21 cellular contexts compared by ENCODE assay signal in the genomic region with DNA sequence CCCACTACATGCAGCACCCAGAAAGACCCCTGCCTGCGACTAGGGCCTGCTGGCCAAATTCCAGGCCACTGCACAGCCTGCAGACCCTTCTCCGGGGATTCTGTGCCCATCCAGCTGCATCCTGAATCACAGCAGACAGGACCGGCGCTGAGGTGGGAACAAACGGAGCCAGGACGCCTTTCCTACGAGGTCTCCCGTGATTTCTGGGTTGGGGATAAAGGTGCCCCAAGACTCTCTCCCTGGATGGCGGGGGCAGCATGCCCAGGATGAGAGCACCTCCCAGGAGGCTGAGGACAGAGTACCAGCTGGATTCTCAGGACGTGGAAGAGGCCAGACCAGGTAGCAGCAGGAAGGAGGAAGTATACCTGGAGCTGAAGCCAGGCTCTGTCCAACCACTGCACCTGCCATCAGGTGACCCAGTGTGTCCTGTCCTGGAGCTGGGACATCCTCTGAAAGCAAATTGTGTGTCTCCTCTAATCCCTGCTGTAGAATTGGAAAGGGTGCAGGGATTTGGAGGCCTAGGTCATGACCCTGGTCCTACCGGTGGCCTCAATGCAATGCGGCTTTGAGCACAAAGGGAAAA. TPM values are rescaled to one million over a fixed set of nuclear protein-coding genes. Genes with fewer than 3 reads are reported as not detected.
DNase-seq lines count a peak whose midpoint lies in the region; ATAC-seq, FAIRE-seq and TF ChIP-seq lines count a peak whose summit lies in the region.
"Had no signal": no experiment of that assay in that cellular context is flagged by ENCODE, and none has a peak within 500 bp of the region (broad histone marks: within the 10 kb centered on the region; RNA-seq: fewer than 3 reads in every experiment).

No MANE protein-coding gene starts in this region.

- TF ChIP-seq POLR2A in HepG2 (IDR thresholded peaks at IDR 0.05; ENCODE audit: insufficient read depth in 1 of 2, low read depth in 2 of 2, low read length in 2 of 2) (no peak), right lobe of liver (IDR thresholded peaks at IDR 0.05) (no peak)

- H3K27ac ChIP-seq in HepG2 (ENCODE audit: extremely low read length, insufficient read depth, low read length) (peak overlapping the region; percentile 38), right lobe of liver (peak overlapping the region in 1 of 3 donors; percentile 24), liver (ENCODE audit: low read depth in 1 of 2, low read length in 2 of 2) (no peak overlapping the region), trophoblast cell (ENCODE audit: low read depth, low read length) (no peak overlapping the region)

- ATAC-seq in HepG2, result no peak
- ATAC-seq in right lobe of liver, result no peak
- ATAC-seq in esophagus mucosa, result peak; percentile 41
- no peak for ATAC-seq in HG03520 (IDR thresholded peaks at IDR 0.05; ENCODE audit: unreplicated experiment)
- ATAC-seq in activated CD4-positive, CD25-positive, alpha-beta regulatory T cell treated with anti-CD3 and anti-CD28 coated beads, Interleukin-2, amount 50 U/mL, for 24 hours, result no peak

- no peak overlapping the region for H4K91ac ChIP-seq in trophoblast cell (ENCODE audit: low read depth, low read length)

- H3K4ac ChIP-seq in trophoblast cell (ENCODE audit: low read depth, low read length), result no peak overlapping the region

- H4K8ac ChIP-seq in trophoblast cell (ENCODE audit: low read depth, low read length), result no peak overlapping the region

- H3K4me3 ChIP-seq in HepG2 (replicated peaks in 1 of 3; ENCODE audit: insufficient read depth in 1 of 3, low read depth in 2 of 3, low read length in 3 of 3) (no peak overlapping the region), right lobe of liver (no peak overlapping the region), liver (ENCODE audit: low read depth in 1 of 3, low read length in 3 of 3) (no peak overlapping the region), trophoblast cell (ENCODE audit: low read depth, low read length) (no peak overlapping the region)

- TF ChIP-seq CTCF in HepG2 (CRISPR knock-in tag; IDR thresholded peaks at IDR 0.05) (no peak), right lobe of liver (IDR thresholded peaks at IDR 0.05) (no peak), liver (IDR thresholded peaks at IDR 0.05; ENCODE audit: low read depth, low read length, missing input control) (no peak)

- no peaks in the 10 kb centered on the region for H3K79me1 ChIP-seq in trophoblast cell (ENCODE audit: low read length)

- H3K9me3 ChIP-seq in HepG2 (ENCODE audit: low read length) (no peaks in the 10 kb centered on the region), right lobe of liver (no peaks in the 10 kb centered on the region), liver (ENCODE audit: control insufficient read depth in 4 of 4, low read length in 3 of 4) (no peaks in the 10 kb centered on the region), trophoblast cell (ENCODE audit: insufficient read depth, low read depth, low read length) (no peaks in the 10 kb centered on the region)
- H3K9me3 ChIP-seq: BE2C had no signal

- no peaks in the 10 kb centered on the region for H4K20me1 ChIP-seq in HepG2 (ENCODE audit: insufficient read depth, low read length)

- no peak for TF ChIP-seq EP300 in HepG2 (IDR thresholded peaks at IDR 0.05; ENCODE audit: low read depth in 2 of 2, low read length in 2 of 2)
- TF ChIP-seq EP300 in HepG2 (CRISPR knock-in tag; IDR thresholded peaks at IDR 0.05; ENCODE audit: borderline replicate concordance), result no peak

- no peak overlapping the region for H2AFZ ChIP-seq in HepG2 (ENCODE audit: low read length)
- H2AFZ ChIP-seq in trophoblast cell (ENCODE audit: insufficient read depth, low read length, poor library complexity), result no peak overlapping the region

- H3K4me2 ChIP-seq in HepG2 (ENCODE audit: low read depth, low read length), result no peak overlapping the region
- no peak overlapping the region for H3K4me2 ChIP-seq in trophoblast cell (ENCODE audit: low read length)

- CTCF ChIA-PET in HepG2 (lab: Yijun Ruan, JAX; ENCODE audit: low intra/inter-chr PET ratio, low total read pairs), result no interaction called here

- H3K4me1 ChIP-seq in HepG2 (ENCODE audit: insufficient read depth, low read length) (peaks cover 95% of the 10 kb centered on the region), right lobe of liver (peaks cover 0 to 24% (median 9%) of the 10 kb centered on the region in 4 donors), liver (ENCODE audit: control insufficient read depth in 4 of 4, insufficient read depth in 4 of 4, low read length in 3 of 4) (peaks cover 4 to 9% (median 5%) of the 10 kb centered on the region in 4 donors), trophoblast cell (ENCODE audit: control insufficient read depth in 1 of 2, insufficient read depth in 2 of 2, low read length in 2 of 2) (peaks cover 3 to 5% of the 10 kb centered on the region in 2 experiments)
- H3K4me1 ChIP-seq: BE2C had no signal

- intact Hi-C loops in HepG2 (cut with micrococcal nuclease; ENCODE audit: unreplicated experiment), result loop anchor here (5.0 kb wide), 1 partner anchor 46 kb away; no protein-coding TSS in a partner anchor
- intact Hi-C loops in right lobe of liver (cut with DNase I), result no loop called here

- H3K14ac ChIP-seq in trophoblast cell (ENCODE audit: low read length), result no peak overlapping the region

- H3K79me2 ChIP-seq in HepG2 (ENCODE audit: insufficient read depth, low read length), result no peaks in the 10 kb centered on the region
- H3K79me2 ChIP-seq in trophoblast cell (ENCODE audit: control insufficient read depth, insufficient read depth, low read length, poor library complexity), result no peaks in the 10 kb centered on the region

- H3K23ac ChIP-seq in trophoblast cell (ENCODE audit: low read length), result peak overlapping the region; percentile 17

- no peak for FAIRE-seq in HepG2 (lab: Jason Lieb, UNC)
- FAIRE-seq: A204.1 had no signal

- no peak for TF ChIP-seq RAD21 in HepG2 (CRISPR knock-in tag; IDR thresholded peaks at IDR 0.05)
- TF ChIP-seq RAD21 in liver (IDR thresholded peaks at IDR 0.05), result no peak

- H2BK12ac ChIP-seq in trophoblast cell (ENCODE audit: low read length), result no peak overlapping the region

- H3K18ac ChIP-seq in trophoblast cell (ENCODE audit: low read length), result no peak overlapping the region

- no peak overlapping the region for H2BK5ac ChIP-seq in trophoblast cell (ENCODE audit: low read depth, low read length, poor library complexity)

- 90% methylated on average over 7 of the region's 12 CpGs for whole genome bisulfite sequencing in HepG2 (ENCODE audit: low lambda C conversion rate)
- WGBS in right lobe of liver (ENCODE audit: insufficient coverage, low coverage, low lambda C conversion rate, missing lambda C conversion rate), result 67% methylated on average over 2 of the region's 12 CpGs
- 89% methylated on average over 12 of the region's 12 CpGs for WGBS in liver
- no CpG with 5 or more reads among the region's 12 CpGs for WGBS in trophoblast cell (ENCODE audit: extremely low coverage, insufficient coverage, insufficient read length)

- no TSS peak for BruUV-seq in HepG2 (replicated peaks; lab: Mats Ljungman, UMichigan)

- H4K12ac ChIP-seq in trophoblast cell (ENCODE audit: low read depth, low read length), result no peak overlapping the region

- no peaks in the 10 kb centered on the region for H3K27me3 ChIP-seq in HepG2 (ENCODE audit: control insufficient read depth in 1 of 2, insufficient read depth in 2 of 2, low read length in 2 of 2)
- no peaks in the 10 kb centered on the region for H3K27me3 ChIP-seq in right lobe of liver
- H3K27me3 ChIP-seq in liver (ENCODE audit: control insufficient read depth in 4 of 4, insufficient read depth in 4 of 4, low read length in 3 of 4), result no peaks in the 10 kb centered on the region
- H3K27me3 ChIP-seq in trophoblast cell (ENCODE audit: insufficient read depth, low read length), result no peaks in the 10 kb centered on the region
- H3K27me3 ChIP-seq: BE2C had no signal

- in situ Hi-C loops in HepG2 (cut with HindIII; ENCODE audit: extremely low pct_ligation_motif_present, low pct_unique_long_range_greater_than_20kb), result no loop called here

- no peaks in the 10 kb centered on the region for H3K36me3 ChIP-seq in HepG2 (replicated peaks in 1 of 2; ENCODE audit: control insufficient read depth in 1 of 2, insufficient read depth in 2 of 2, low read length in 2 of 2)
- H3K36me3 ChIP-seq in right lobe of liver, result no peaks in the 10 kb centered on the region
- no peaks in the 10 kb centered on the region for H3K36me3 ChIP-seq in liver (ENCODE audit: control insufficient read depth in 4 of 4, insufficient read depth in 3 of 4, low read depth in 1 of 4, low read length in 3 of 4)
- H3K36me3 ChIP-seq in trophoblast cell (ENCODE audit: control insufficient read depth in 1 of 2, insufficient read depth in 2 of 2, low read length in 2 of 2), result no peaks in the 10 kb centered on the region
- H3K36me3 ChIP-seq: BE2C had no signal

- POLR2A ChIA-PET in HepG2 (lab: Yijun Ruan, JAX), result interaction anchor here (5.0 kb wide), 1 partner anchor 46 kb away, joined by 54 read pairs; no protein-coding TSS in a partner anchor

- DNase-seq in HepG2 (ENCODE audit: low spot score) (no peak), right lobe of liver (no peak), trophoblast cell (no peak), T-helper 1 cell (no peak)
- DNase-seq: ACHN; BE2C; C1 segment of cervical spinal cord; CD4-positive, CD25-positive, alpha-beta regulatory T cell; CD8-positive, alpha-beta memory T cell; COR-L47; DMS 273 treated with DMSO at 0.1 percent for 48 hours; DMS79; GDM1; GOT3; H9 had no signal

- no peak overlapping the region for H2AK5ac ChIP-seq in trophoblast cell (ENCODE audit: low read length)

- no peak overlapping the region for H3K9ac ChIP-seq in HepG2 (ENCODE audit: insufficient read depth, low read depth, low read length)
- H3K9ac ChIP-seq in liver (ENCODE audit: low read depth in 1 of 2, low read length in 2 of 2), result no peak overlapping the region
- H3K9ac ChIP-seq in trophoblast cell (ENCODE audit: low read length), result no peak overlapping the region

- no peak overlapping the region for H2BK120ac ChIP-seq in trophoblast cell (ENCODE audit: insufficient read depth, low read length, poor library complexity)

RNA-seq across cellular contexts. Expression of a gene that starts 3.4 kb away (rescaled TPM):
- total RNA-seq in HepG2 (2016; rRNA removed; fragmentation: Illumina TruSeq; extraction: Trizol) (not detected in 2 replicates), right lobe of liver (under 1 TPM in 4 of 6 experiments, not detected in 2; 0.13 to 0.97 (median 0.39) TPM), esophagus mucosa (not detected), liver (under 1 TPM; 0.05 to 0.17 TPM)
- not detected in 2 replicates for total RNA-seq in HepG2 (2016; cell fraction: cytosol; rRNA removed; fragmentation: Illumina TruSeq; extraction: Trizol; ENCODE audit: low read depth)
- total RNA-seq in HepG2 (2016; cell fraction: insoluble cytoplasmic fraction; rRNA removed; fragmentation: Illumina TruSeq; extraction: Trizol), result not detected in 2 replicates
- not detected in 2 replicates for total RNA-seq in HepG2 (2016; cell fraction: membrane; rRNA removed; fragmentation: Illumina TruSeq; extraction: Trizol)
- total RNA-seq in HepG2 (2016; cell fraction: nucleus; rRNA removed; fragmentation: Illumina TruSeq; extraction: Trizol), result not detected in 2 replicates
- polyA plus RNA-seq in HepG2 (2011; rRNA removed) (0.03 and 0.10 TPM in 2 replicates), liver (under 1 TPM in 1 of 2 donors, not detected in 1; 0.02 TPM)
- polyA plus RNA-seq in HepG2 (2011; cell fraction: cytosol; rRNA removed), result 0.03 and 0.05 TPM in 2 replicates
- polyA plus RNA-seq in HepG2 (2011; cell fraction: nucleus; rRNA removed), result 0.45 and 0.69 TPM in 2 replicates
- 0.35 TPM in 1 of 2 replicates, not detected in the other for polyA plus RNA-seq in HepG2 (2012)
- polyA plus RNA-seq in HepG2 (2016; cell fraction: cytosol; fragmentation: Illumina TruSeq; extraction: Trizol; ENCODE audit: low read depth), result not detected in 2 replicates
- polyA plus RNA-seq in HepG2 (2016; cell fraction: insoluble cytoplasmic fraction; fragmentation: Illumina TruSeq; extraction: Trizol; ENCODE audit: low read depth), result not detected in 2 replicates
- polyA plus RNA-seq in HepG2 (2016; cell fraction: membrane; fragmentation: Illumina TruSeq; extraction: Trizol; ENCODE audit: low read depth), result not detected in 2 replicates
- 0.32 TPM in 1 of 2 replicates, not detected in the other for polyA plus RNA-seq in HepG2 (2016; cell fraction: nucleus; fragmentation: Illumina TruSeq; extraction: Trizol; ENCODE audit: insufficient read depth, low read depth)
- 0.08 and 0.14 TPM in 2 replicates for polyA minus RNA-seq in HepG2 (2011; rRNA and poly(A)+ RNA removed; ENCODE audit: low replicate concordance)
- polyA minus RNA-seq in HepG2 (2011; cell fraction: cytosol; rRNA and poly(A)+ RNA removed), result not detected in 2 replicates
- polyA minus RNA-seq in HepG2 (2011; cell fraction: nucleus; rRNA and poly(A)+ RNA removed), result 1.1 and 1.4 TPM in 2 replicates
- polyA plus RNA-seq in trophoblast cell (2013), result 0.04 TPM in 2 replicates
- total RNA-seq: CD8-positive, alpha-beta memory T cell; Daoy; H9 had no signal
- polyA plus RNA-seq: CD8-positive, alpha-beta memory T cell had no signal

RNA-seq across cellular contexts. Expression of a gene that starts 22.5 kb away (rescaled TPM):
- total RNA-seq in HepG2 (2016; rRNA removed; fragmentation: Illumina TruSeq; extraction: Trizol), result 0.20 and 0.53 TPM in 2 replicates
- 0.10 TPM in 1 of 2 replicates, not detected in the other for total RNA-seq in HepG2 (2016; cell fraction: cytosol; rRNA removed; fragmentation: Illumina TruSeq; extraction: Trizol; ENCODE audit: low read depth)
- total RNA-seq in HepG2 (2016; cell fraction: insoluble cytoplasmic fraction; rRNA removed; fragmentation: Illumina TruSeq; extraction: Trizol), result 0.39 TPM in 1 of 2 replicates, not detected in the other
- 0.14 and 0.15 TPM in 2 replicates for total RNA-seq in HepG2 (2016; cell fraction: membrane; rRNA removed; fragmentation: Illumina TruSeq; extraction: Trizol)
- total RNA-seq in HepG2 (2016; cell fraction: nucleus; rRNA removed; fragmentation: Illumina TruSeq; extraction: Trizol), result 0.34 TPM in 1 of 2 replicates, not detected in the other
- 1.1 and 1.6 TPM in 2 replicates for polyA plus RNA-seq in HepG2 (2011; rRNA removed)
- polyA plus RNA-seq in HepG2 (2011; cell fraction: cytosol; rRNA removed), result 0.74 and 0.86 TPM in 2 replicates
- polyA plus RNA-seq in HepG2 (2011; cell fraction: nucleus; rRNA removed), result 0.96 and 1.5 TPM in 2 replicates
- polyA plus RNA-seq in HepG2 (2012), result 0.52 and 2.4 TPM in 2 replicates
- 0.07 TPM in 1 of 2 replicates, not detected in the other for polyA plus RNA-seq in HepG2 (2016; cell fraction: cytosol; fragmentation: Illumina TruSeq; extraction: Trizol; ENCODE audit: low read depth)
- polyA plus RNA-seq in HepG2 (2016; cell fraction: insoluble cytoplasmic fraction; fragmentation: Illumina TruSeq; extraction: Trizol; ENCODE audit: low read depth), result 0.12 and 0.23 TPM in 2 replicates
- polyA plus RNA-seq in HepG2 (2016; cell fraction: membrane; fragmentation: Illumina TruSeq; extraction: Trizol; ENCODE audit: low read depth), result 0.17 TPM in 1 of 2 replicates, not detected in the other
- polyA plus RNA-seq in HepG2 (2016; cell fraction: nucleus; fragmentation: Illumina TruSeq; extraction: Trizol; ENCODE audit: insufficient read depth, low read depth), result 0.57 and 0.83 TPM in 2 replicates
- 0.80 TPM in 1 of 2 replicates, not detected in the other for polyA minus RNA-seq in HepG2 (2011; rRNA and poly(A)+ RNA removed; ENCODE audit: low replicate concordance)
- 0.69 TPM in 1 of 2 replicates, not detected in the other for polyA minus RNA-seq in HepG2 (2011; cell fraction: cytosol; rRNA and poly(A)+ RNA removed)
- polyA minus RNA-seq in HepG2 (2011; cell fraction: nucleus; rRNA and poly(A)+ RNA removed), result 0.26 and 2.9 TPM in 2 replicates
- 1 to 10 TPM in 1 of 6 experiments, under 1 TPM in 5; 0.19 to 1.4 (median 0.33) TPM for total RNA-seq in right lobe of liver
- 104 TPM for total RNA-seq in esophagus mucosa
- under 1 TPM in 1 of 2 donors, not detected in 1; 0.25 TPM for total RNA-seq in liver
- polyA plus RNA-seq in liver, result under 1 TPM; 0.27 to 0.47 TPM
- 0.41 and 0.47 TPM in 2 replicates for polyA plus RNA-seq in trophoblast cell (2013)
- total RNA-seq: CD4-positive, CD25-positive, alpha-beta regulatory T cell; CD8-positive, alpha-beta memory T cell; Daoy; H9 had no signal
- polyA plus RNA-seq: CD4-positive, CD25-positive, alpha-beta regulatory T cell; CD8-positive, alpha-beta memory T cell had no signal

RNA-seq across cellular contexts. Expression of a gene that starts 29.9 kb away (rescaled TPM):
- total RNA-seq in HepG2 (2016; rRNA removed; fragmentation: Illumina TruSeq; extraction: Trizol) (378 and 396 TPM in 2 replicates), right lobe of liver (100 to 1,000 TPM; 108 to 161 (median 157) TPM), esophagus mucosa (217 TPM), liver (100 to 1,000 TPM; 127 to 134 TPM)
- 206 and 277 TPM in 2 replicates for total RNA-seq in HepG2 (2016; cell fraction: cytosol; rRNA removed; fragmentation: Illumina TruSeq; extraction: Trizol; ENCODE audit: low read depth)
- total RNA-seq in HepG2 (2016; cell fraction: insoluble cytoplasmic fraction; rRNA removed; fragmentation: Illumina TruSeq; extraction: Trizol), result 384 and 456 TPM in 2 replicates
- total RNA-seq in HepG2 (2016; cell fraction: membrane; rRNA removed; fragmentation: Illumina TruSeq; extraction: Trizol), result 192 and 280 TPM in 2 replicates
- 124 and 130 TPM in 2 replicates for total RNA-seq in HepG2 (2016; cell fraction: nucleus; rRNA removed; fragmentation: Illumina TruSeq; extraction: Trizol)
- polyA plus RNA-seq in HepG2 (2011; rRNA removed) (286 and 302 TPM in 2 replicates), liver (100 to 1,000 TPM; 319 to 394 TPM)
- polyA plus RNA-seq in HepG2 (2011; cell fraction: cytosol; rRNA removed), result 407 and 879 TPM in 2 replicates
- polyA plus RNA-seq in HepG2 (2011; cell fraction: nucleus; rRNA removed), result 341 and 384 TPM in 2 replicates
- 182 and 188 TPM in 2 replicates for polyA plus RNA-seq in HepG2 (2012)
- polyA plus RNA-seq in HepG2 (2016; cell fraction: cytosol; fragmentation: Illumina TruSeq; extraction: Trizol; ENCODE audit: low read depth), result 245 and 314 TPM in 2 replicates
- polyA plus RNA-seq in HepG2 (2016; cell fraction: insoluble cytoplasmic fraction; fragmentation: Illumina TruSeq; extraction: Trizol; ENCODE audit: low read depth), result 420 and 459 TPM in 2 replicates
- 204 and 246 TPM in 2 replicates for polyA plus RNA-seq in HepG2 (2016; cell fraction: membrane; fragmentation: Illumina TruSeq; extraction: Trizol; ENCODE audit: low read depth)
- 232 and 235 TPM in 2 replicates for polyA plus RNA-seq in HepG2 (2016; cell fraction: nucleus; fragmentation: Illumina TruSeq; extraction: Trizol; ENCODE audit: insufficient read depth, low read depth)
- 32.1 and 88.3 TPM in 2 replicates for polyA minus RNA-seq in HepG2 (2011; rRNA and poly(A)+ RNA removed; ENCODE audit: low replicate concordance)
- 38.6 and 41.0 TPM in 2 replicates for polyA minus RNA-seq in HepG2 (2011; cell fraction: cytosol; rRNA and poly(A)+ RNA removed)
- 16.5 and 21.2 TPM in 2 replicates for polyA minus RNA-seq in HepG2 (2011; cell fraction: nucleus; rRNA and poly(A)+ RNA removed)
- polyA plus RNA-seq in trophoblast cell (2013), result 291 and 293 TPM in 2 replicates

RNA-seq across cellular contexts. Expression of a gene that starts 31.0 kb away (rescaled TPM):
- total RNA-seq in HepG2 (2016; rRNA removed; fragmentation: Illumina TruSeq; extraction: Trizol) (1.2 and 2.4 TPM in 2 replicates), right lobe of liver (1 to 10 TPM; 1.7 to 3.9 (median 2.8) TPM), esophagus mucosa (4.1 TPM), liver (1 to 10 TPM; 3.6 to 7.7 TPM)
- total RNA-seq in HepG2 (2016; cell fraction: cytosol; rRNA removed; fragmentation: Illumina TruSeq; extraction: Trizol; ENCODE audit: low read depth), result 1.2 and 2.0 TPM in 2 replicates
- total RNA-seq in HepG2 (2016; cell fraction: insoluble cytoplasmic fraction; rRNA removed; fragmentation: Illumina TruSeq; extraction: Trizol), result 1.1 and 2.6 TPM in 2 replicates
- total RNA-seq in HepG2 (2016; cell fraction: membrane; rRNA removed; fragmentation: Illumina TruSeq; extraction: Trizol), result 1.6 and 2.0 TPM in 2 replicates
- total RNA-seq in HepG2 (2016; cell fraction: nucleus; rRNA removed; fragmentation: Illumina TruSeq; extraction: Trizol), result 2.4 and 2.8 TPM in 2 replicates
- polyA plus RNA-seq in HepG2 (2011; rRNA removed) (2.4 and 3.1 TPM in 2 replicates), liver (1 to 10 TPM; 1.2 to 1.6 TPM)
- 1.3 and 1.9 TPM in 2 replicates for polyA plus RNA-seq in HepG2 (2011; cell fraction: cytosol; rRNA removed)
- polyA plus RNA-seq in HepG2 (2011; cell fraction: nucleus; rRNA removed), result 12.9 and 13.7 TPM in 2 replicates
- 0.61 and 1.0 TPM in 2 replicates for polyA plus RNA-seq in HepG2 (2012)
- polyA plus RNA-seq in HepG2 (2016; cell fraction: cytosol; fragmentation: Illumina TruSeq; extraction: Trizol; ENCODE audit: low read depth), result 0.49 and 0.65 TPM in 2 replicates
- polyA plus RNA-seq in HepG2 (2016; cell fraction: insoluble cytoplasmic fraction; fragmentation: Illumina TruSeq; extraction: Trizol; ENCODE audit: low read depth), result 0.78 and 1.4 TPM in 2 replicates
- 0.82 and 0.91 TPM in 2 replicates for polyA plus RNA-seq in HepG2 (2016; cell fraction: membrane; fragmentation: Illumina TruSeq; extraction: Trizol; ENCODE audit: low read depth)
- polyA plus RNA-seq in HepG2 (2016; cell fraction: nucleus; fragmentation: Illumina TruSeq; extraction: Trizol; ENCODE audit: insufficient read depth, low read depth), result 4.8 and 5.0 TPM in 2 replicates
- 0.33 and 2.8 TPM in 2 replicates for polyA minus RNA-seq in HepG2 (2011; rRNA and poly(A)+ RNA removed; ENCODE audit: low replicate concordance)
- 0.59 and 1.2 TPM in 2 replicates for polyA minus RNA-seq in HepG2 (2011; cell fraction: cytosol; rRNA and poly(A)+ RNA removed)
- polyA minus RNA-seq in HepG2 (2011; cell fraction: nucleus; rRNA and poly(A)+ RNA removed), result 3.7 and 4.2 TPM in 2 replicates
- 3.1 and 3.2 TPM in 2 replicates for polyA plus RNA-seq in trophoblast cell (2013)

RNA-seq across cellular contexts. Expression of a gene that starts 34.2 kb away (rescaled TPM):
- total RNA-seq in HepG2 (2016; rRNA removed; fragmentation: Illumina TruSeq; extraction: Trizol) (5.0 and 8.2 TPM in 2 replicates), right lobe of liver (10 to 100 TPM in 2 of 6 experiments, 1 to 10 TPM in 4; 2.3 to 28.1 (median 9.7) TPM), esophagus mucosa (56.9 TPM), liver (1 to 10 TPM; 2.6 to 8.4 TPM)
- total RNA-seq in HepG2 (2016; cell fraction: cytosol; rRNA removed; fragmentation: Illumina TruSeq; extraction: Trizol; ENCODE audit: low read depth), result 0.97 and 1.6 TPM in 2 replicates
- 5.0 and 7.9 TPM in 2 replicates for total RNA-seq in HepG2 (2016; cell fraction: insoluble cytoplasmic fraction; rRNA removed; fragmentation: Illumina TruSeq; extraction: Trizol)
- 3.2 and 4.2 TPM in 2 replicates for total RNA-seq in HepG2 (2016; cell fraction: membrane; rRNA removed; fragmentation: Illumina TruSeq; extraction: Trizol)
- total RNA-seq in HepG2 (2016; cell fraction: nucleus; rRNA removed; fragmentation: Illumina TruSeq; extraction: Trizol), result 5.8 and 8.5 TPM in 2 replicates
- polyA plus RNA-seq in HepG2 (2011; rRNA removed) (27.7 and 53.3 TPM in 2 replicates), liver (10 to 100 TPM in 1 of 2 donors, 1 to 10 TPM in 1; 6.2 to 14.0 TPM)
- 33.1 and 34.4 TPM in 2 replicates for polyA plus RNA-seq in HepG2 (2011; cell fraction: cytosol; rRNA removed)
- 43.6 and 59.1 TPM in 2 replicates for polyA plus RNA-seq in HepG2 (2011; cell fraction: nucleus; rRNA removed)
- polyA plus RNA-seq in HepG2 (2012), result 15.4 and 18.7 TPM in 2 replicates
- polyA plus RNA-seq in HepG2 (2016; cell fraction: cytosol; fragmentation: Illumina TruSeq; extraction: Trizol; ENCODE audit: low read depth), result 0.97 and 1.0 TPM in 2 replicates
- polyA plus RNA-seq in HepG2 (2016; cell fraction: insoluble cytoplasmic fraction; fragmentation: Illumina TruSeq; extraction: Trizol; ENCODE audit: low read depth), result 5.1 and 6.0 TPM in 2 replicates
- 3.2 and 3.6 TPM in 2 replicates for polyA plus RNA-seq in HepG2 (2016; cell fraction: membrane; fragmentation: Illumina TruSeq; extraction: Trizol; ENCODE audit: low read depth)
- 11.4 and 11.8 TPM in 2 replicates for polyA plus RNA-seq in HepG2 (2016; cell fraction: nucleus; fragmentation: Illumina TruSeq; extraction: Trizol; ENCODE audit: insufficient read depth, low read depth)
- polyA minus RNA-seq in HepG2 (2011; rRNA and poly(A)+ RNA removed; ENCODE audit: low replicate concordance), result 80.4 TPM in 1 of 2 replicates, not detected in the other
- 21.4 and 25.8 TPM in 2 replicates for polyA minus RNA-seq in HepG2 (2011; cell fraction: cytosol; rRNA and poly(A)+ RNA removed)
- 22.5 and 47.7 TPM in 2 replicates for polyA minus RNA-seq in HepG2 (2011; cell fraction: nucleus; rRNA and poly(A)+ RNA removed)
- polyA plus RNA-seq in trophoblast cell (2013), result 0.03 and 0.04 TPM in 2 replicates
- total RNA-seq: CD4-positive, CD25-positive, alpha-beta regulatory T cell; CD8-positive, alpha-beta memory T cell; Daoy had no signal
- polyA plus RNA-seq: CD4-positive, CD25-positive, alpha-beta regulatory T cell; CD8-positive, alpha-beta memory T cell had no signal

Comparison
In these comparisons a context has a peak if more than half of its experiments do, and no peak if none do; other contexts are left out.
1. RNA of a gene that starts 22.5 kb away (total RNA-seq): 104 TPM in esophagus mucosa (single experiment); 0.10 to 0.53 TPM in HepG2, 0.19 to 1.4 TPM in right lobe of liver and 0.25 TPM in liver; every median in the first group is over 10 times any median in the second.